In genomic region chr4:83851261-83852084, GRCh38 we compare ENCODE assay signal across 10 cellular contexts.
DNase-seq lines count a peak whose midpoint lies in the region; ATAC-seq, FAIRE-seq and TF ChIP-seq lines count a peak whose summit lies in the region.
"Had no signal": no experiment of that assay in that cellular context is flagged by ENCODE, and none has a peak within 500 bp of the region (broad histone marks: within the 10 kb centered on the region; RNA-seq: fewer than 3 reads in every experiment).

No MANE protein-coding gene starts in this region.

- H2AFZ ChIP-seq in IMR-90 (replicated peaks; ENCODE audit: low read length, poor library complexity), result peak overlapping the region; percentile 50

- H4K91ac ChIP-seq in IMR-90 (ENCODE audit: insufficient read depth, low read depth, low read length), result peak overlapping the region; percentile 96

- peak overlapping the region; percentile 90 for H3K56ac ChIP-seq in IMR-90 (ENCODE audit: extremely low read depth, insufficient read depth, low read length)

- H3K27me3 Mint-ChIP-seq in stimulated activated naive CD8-positive, alpha-beta T cell treated with anti-CD3 and anti-CD28 coated beads, Interleukin-15, amount 100 ng/mL, for 72 hours, result no peaks in the 10 kb centered on the region

- peak overlapping the region; percentile 81 for H2BK5ac ChIP-seq in IMR-90 (ENCODE audit: low read depth, low read length, poor library complexity, severe bottlenecking)

- H3K9ac ChIP-seq in IMR-90 (ENCODE audit: low read depth, low read length), result peak overlapping the region; percentile 16; the same call in 1 of the 2 replicates

- TF ChIP-seq POLR2A in IMR-90 (IDR thresholded peaks at IDR 0.05; ENCODE audit: low read depth, low read length), result no peak

- peak overlapping the region; percentile 84 for H3K14ac ChIP-seq in IMR-90 (replicated peaks; ENCODE audit: low read depth, low read length)

- no peak overlapping the region for H3K4me3 Mint-ChIP-seq in stimulated activated naive CD8-positive, alpha-beta T cell treated with anti-CD3 and anti-CD28 coated beads, Interleukin-15, amount 100 ng/mL, for 72 hours
- H3K4me3 Mint-ChIP-seq: activated naive CD8-positive, alpha-beta T cell had no signal

- peak overlapping the region; percentile 94 for H2BK20ac ChIP-seq in IMR-90 (ENCODE audit: low read depth, low read length)

- peak overlapping the region; percentile 95 for H3K18ac ChIP-seq in IMR-90 (ENCODE audit: low read depth, low read length)

- BruUV-seq in IMR-90 (replicated peaks; lab: Mats Ljungman, UMichigan), result no TSS peak

- no peak overlapping the region for H3K27ac Mint-ChIP-seq in stimulated activated naive CD8-positive, alpha-beta T cell treated with anti-CD3 and anti-CD28 coated beads, Interleukin-15, amount 100 ng/mL, for 72 hours
- H3K27ac Mint-ChIP-seq: activated naive CD8-positive, alpha-beta T cell had no signal

- H3K9me3 ChIP-seq in IMR-90 (ENCODE audit: control insufficient read depth, insufficient read depth, low read length), result no peaks in the 10 kb centered on the region
- H3K9me3 ChIP-seq: SJCRH30 had no signal

- H3K27me3 ChIP-seq in IMR-90 (ENCODE audit: control insufficient read depth, insufficient read depth, low read length), result no peaks in the 10 kb centered on the region
- no peaks in the 10 kb centered on the region for H3K27me3 ChIP-seq in bronchial epithelial cell (ENCODE audit: control insufficient read depth, insufficient read depth, low read length)
- H3K27me3 ChIP-seq: SJCRH30 had no signal

- peak overlapping the region; percentile 93 for H3K4ac ChIP-seq in IMR-90 (ENCODE audit: low read depth, low read length)

- H3K4me1 Mint-ChIP-seq in stimulated activated naive CD8-positive, alpha-beta T cell treated with anti-CD3 and anti-CD28 coated beads, Interleukin-15, amount 100 ng/mL, for 72 hours, result no peaks in the 10 kb centered on the region

- dilution Hi-C loops in IMR-90 (cut with HindIII; ENCODE audit: low sequenced_read_pairs, unreplicated experiment), result no loop called here

- peaks cover 30% of the 10 kb centered on the region for H3K4me1 ChIP-seq in IMR-90 (ENCODE audit: control insufficient read depth, insufficient read depth, low read length)
- H3K4me1 ChIP-seq: SJCRH30 had no signal

- H4K8ac ChIP-seq in IMR-90 (ENCODE audit: low read depth in 2 of 2, low read length in 2 of 2), result peak overlapping the region; percentile 69 to 92

- ATAC-seq in IMR-90 (ENCODE audit: low read depth), result peak; percentile 21; the same call in 1 of the 2 replicates
- no peak for ATAC-seq in stimulated activated naive CD8-positive, alpha-beta T cell treated with anti-CD3 and anti-CD28 coated beads, Interleukin-15, amount 100 ng/mL, for 72 hours
- ATAC-seq in GM19463 (IDR thresholded peaks at IDR 0.05; ENCODE audit: unreplicated experiment), result no peak

- intact Hi-C loops in IMR-90 (cut with micrococcal nuclease), result no loop called here

- H3K4me2 ChIP-seq in IMR-90 (ENCODE audit: low read depth, low read length), result peak overlapping the region; percentile 8; the same call in 1 of the 2 replicates

- no peaks in the 10 kb centered on the region for H3K79me1 ChIP-seq in IMR-90 (ENCODE audit: low read depth in 1 of 2, low read length in 2 of 2)

- H2AK9ac ChIP-seq in IMR-90 (replicated peaks; ENCODE audit: low read depth, low read length, poor library complexity), result peak overlapping the region; percentile 69

- DNase-seq in ACHN, result peak; percentile 75
- DNase-seq in IMR-90, result peak; percentile 37
- peak; percentile 61 for DNase-seq in bronchial epithelial cell (ENCODE audit: low read depth)
- peak; percentile 98 for DNase-seq in kidney tubule cell (ENCODE audit: low spot score)
- DNase-seq in NCI-H748 (lab: John Stamatoyannopoulos, UW; ENCODE audit: unreplicated experiment), result no peak
- no peak for DNase-seq in stimulated activated naive CD8-positive, alpha-beta T cell treated with anti-CD3 and anti-CD28 coated beads, Interleukin-15, amount 100 ng/mL, for 72 hours
- no peak for DNase-seq in NCI-H446 treated with DMSO at 0.1 percent for 48 hours (lab: John Stamatoyannopoulos, UW)
- DNase-seq: SJCRH30 had no signal

- TF ChIP-seq CTCF in IMR-90 (conservative IDR thresholded peaks at IDR 0.05; ENCODE audit: low read depth, low read length) (no peak), bronchial epithelial cell (IDR thresholded peaks at IDR 0.05; ENCODE audit: insufficient read depth, low read length, severe bottlenecking) (no peak)

- peak overlapping the region; percentile 93 for H3K23ac ChIP-seq in IMR-90 (ENCODE audit: low read depth, low read length)

- no peak for FAIRE-seq in bronchial epithelial cell (lab: Jason Lieb, UNC)

- in situ Hi-C loops in ACHN (cut with HindIII; ENCODE audit: low pct_ligation_motif_present, low pct_unique_long_range_greater_than_20kb, low sequenced_read_pairs), result no loop called here
- in situ Hi-C loops in IMR-90 (cut with MboI; ENCODE audit: low sequenced_read_pairs), result no loop called here

- no peak overlapping the region for H3K4me3 ChIP-seq in IMR-90 (ENCODE audit: insufficient read depth, low read depth, low read length)
- no peak overlapping the region for H3K4me3 ChIP-seq in bronchial epithelial cell (ENCODE audit: low read depth, low read length)
- H3K4me3 ChIP-seq: SJCRH30 had no signal

- peaks cover 13% of the 10 kb centered on the region for H3K9me1 ChIP-seq in IMR-90 (ENCODE audit: insufficient read depth, low read length)

- POLR2A ChIA-PET in IMR-90 (lab: Charles Lee; ENCODE audit: unreplicated experiment), result no interaction called here

- H4K5ac ChIP-seq in IMR-90 (ENCODE audit: low read depth, low read length), result peak overlapping the region; percentile 92; the same call in 1 of the 2 replicates

- CTCF ChIA-PET in IMR-90 (lab: Yijun Ruan, JAX), result interaction anchor here (1.2 kb wide), 1 partner anchor 19 kb away, joined by 4 read pairs; no protein-coding TSS in a partner anchor

- H2BK120ac ChIP-seq in IMR-90 (ENCODE audit: low read depth, low read length), result peak overlapping the region; percentile 97

- no peaks in the 10 kb centered on the region for H3K36me3 ChIP-seq in IMR-90 (ENCODE audit: control insufficient read depth, insufficient read depth, low read length)
- H3K36me3 ChIP-seq in bronchial epithelial cell (ENCODE audit: control insufficient read depth, insufficient read depth, low read length), result no peaks in the 10 kb centered on the region
- H3K36me3 ChIP-seq: SJCRH30 had no signal

- WGBS in IMR-90 (ENCODE audit: extremely low coverage in 2 of 2, insufficient read length in 1 of 2), 2 experiments, result 20% methylated on average over 1 of the region's 10 CpGs; no CpG with 5 or more reads in 1 of the 2 experiments

- TF ChIP-seq RAD21 in IMR-90 (IDR thresholded peaks at IDR 0.05; ENCODE audit: low read length), result no peak

- peak overlapping the region; percentile 87 for H3K27ac ChIP-seq in IMR-90 (ENCODE audit: insufficient read depth, low read length)
- H3K27ac ChIP-seq: SJCRH30 had no signal

- H2BK15ac ChIP-seq in IMR-90 (ENCODE audit: low read depth, low read length), result peak overlapping the region; percentile 66; the same call in 2 of the 3 replicates

- H3K9me3 Mint-ChIP-seq in stimulated activated naive CD8-positive, alpha-beta T cell treated with anti-CD3 and anti-CD28 coated beads, Interleukin-15, amount 100 ng/mL, for 72 hours, result no peaks in the 10 kb centered on the region

- peak overlapping the region; percentile 84 for H2AK5ac ChIP-seq in IMR-90 (ENCODE audit: low read depth, low read length)

- no peaks in the 10 kb centered on the region for H4K20me1 ChIP-seq in IMR-90 (ENCODE audit: insufficient read depth, low read length)

TF ChIP-seq in IMR-90, 13 proteins besides CTCF, POLR2A, EP300 and RAD21:
- no peak for TF ChIP-seq CEBPB (IDR thresholded peaks at IDR 0.05; ENCODE audit: low read depth, low read length)
- no peak for TF ChIP-seq FOS (IDR thresholded peaks at IDR 0.05; ENCODE audit: low read depth, low read length)
- TF ChIP-seq NFE2L2 (IDR thresholded peaks at IDR 0.05; ENCODE audit: low read depth, low read length), result no peak
- TF ChIP-seq CHD1 (IDR thresholded peaks at IDR 0.05; ENCODE audit: low read depth, low read length), result no peak
- TF ChIP-seq, protein P1, sequence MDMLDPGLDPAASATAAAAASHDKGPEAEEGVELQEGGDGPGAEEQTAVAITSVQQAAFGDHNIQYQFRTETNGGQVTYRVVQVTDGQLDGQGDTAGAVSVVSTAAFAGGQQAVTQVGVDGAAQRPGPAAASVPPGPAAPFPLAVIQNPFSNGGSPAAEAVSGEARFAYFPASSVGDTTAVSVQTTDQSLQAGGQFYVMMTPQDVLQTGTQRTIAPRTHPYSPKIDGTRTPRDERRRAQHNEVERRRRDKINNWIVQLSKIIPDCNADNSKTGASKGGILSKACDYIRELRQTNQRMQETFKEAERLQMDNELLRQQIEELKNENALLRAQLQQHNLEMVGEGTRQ (IDR thresholded peaks at IDR 0.05; ENCODE audit: low read depth, low read length), result no peak
- no peak for TF ChIP-seq BHLHE40 (IDR thresholded peaks at IDR 0.05; ENCODE audit: low read depth, low read length)
- no peak for TF ChIP-seq SMC3 (IDR thresholded peaks at IDR 0.05; ENCODE audit: low read depth, low read length)
- TF ChIP-seq, protein P2, sequence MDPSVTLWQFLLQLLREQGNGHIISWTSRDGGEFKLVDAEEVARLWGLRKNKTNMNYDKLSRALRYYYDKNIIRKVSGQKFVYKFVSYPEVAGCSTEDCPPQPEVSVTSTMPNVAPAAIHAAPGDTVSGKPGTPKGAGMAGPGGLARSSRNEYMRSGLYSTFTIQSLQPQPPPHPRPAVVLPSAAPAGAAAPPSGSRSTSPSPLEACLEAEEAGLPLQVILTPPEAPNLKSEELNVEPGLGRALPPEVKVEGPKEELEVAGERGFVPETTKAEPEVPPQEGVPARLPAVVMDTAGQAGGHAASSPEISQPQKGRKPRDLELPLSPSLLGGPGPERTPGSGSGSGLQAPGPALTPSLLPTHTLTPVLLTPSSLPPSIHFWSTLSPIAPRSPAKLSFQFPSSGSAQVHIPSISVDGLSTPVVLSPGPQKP (IDR thresholded peaks at IDR 0.05; ENCODE audit: borderline replicate concordance, low read depth, low read length), result no peak
- TF ChIP-seq MXI1 (IDR thresholded peaks at IDR 0.05; ENCODE audit: borderline replicate concordance, low read depth, low read length), result no peak
- TF ChIP-seq RCOR1 (IDR thresholded peaks at IDR 0.05; ENCODE audit: insufficient replicate concordance, low read length), result no peak
- no peak for TF ChIP-seq RFX5 (IDR thresholded peaks at IDR 0.05; ENCODE audit: low read depth, low read length)
- TF ChIP-seq MAFK (IDR thresholded peaks at IDR 0.05; ENCODE audit: low read depth, low read length), result no peak
- no peak for TF ChIP-seq MAZ (IDR thresholded peaks at IDR 0.05; ENCODE audit: borderline replicate concordance, low read depth, low read length)

Comparison
In these comparisons a context has a peak if more than half of its experiments do, and no peak if none do; other contexts are left out.
1. DNase-seq: peak in ACHN (single experiment), IMR-90 (single experiment), bronchial epithelial cell (single experiment) and kidney tubule cell (single experiment); none in NCI-H748 (single experiment), stimulated activated naive CD8-positive, alpha-beta T cell treated with anti-CD3 and anti-CD28 coated beads, Interleukin-15, amount 100 ng/mL, for 72 hours (0 of 2) and NCI-H446 treated with DMSO at 0.1 percent for 48 hours (single experiment).